Comparison of ENCODE assay signal across 10 cellular contexts in the genomic region with DNA sequence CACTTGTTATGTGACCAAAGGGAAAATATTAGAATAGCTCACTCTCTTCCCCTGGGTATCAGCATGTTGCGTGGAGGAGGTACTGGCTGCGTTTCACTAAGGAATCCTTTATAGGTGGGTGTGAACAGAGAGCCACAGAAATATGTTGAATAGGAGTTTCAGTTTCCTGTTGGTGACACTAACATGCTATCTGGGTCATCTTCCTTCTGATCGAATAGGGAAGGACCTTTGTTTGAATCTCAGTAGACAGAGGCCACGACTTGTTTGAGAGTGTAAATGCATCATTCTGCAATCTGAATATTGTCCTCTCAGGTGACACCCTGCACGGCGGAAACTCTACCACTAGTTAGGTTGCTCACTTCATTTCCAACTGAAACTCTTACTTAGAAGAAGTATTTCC.
DNase-seq lines count a peak whose midpoint lies in the region; ATAC-seq and TF ChIP-seq lines count a peak whose summit lies in the region.
"Had no signal": no experiment of that assay in that cellular context is flagged by ENCODE, and none has a peak within 500 bp of the region (broad histone marks: within the 10 kb centered on the region; RNA-seq: fewer than 3 reads in every experiment).

No MANE protein-coding gene starts in this region.

- H3K27ac Mint-ChIP-seq in activated CD4-positive, alpha-beta memory T cell treated with anti-CD3 and anti-CD28 coated beads for 36 hours: peak overlapping the region; percentile 23

- peaks cover 1% of the 10 kb centered on the region for H3K36me3 Mint-ChIP-seq in activated CD4-positive, alpha-beta memory T cell treated with anti-CD3 and anti-CD28 coated beads for 36 hours

- no peaks in the 10 kb centered on the region for H3K27me3 Mint-ChIP-seq in activated CD4-positive, alpha-beta memory T cell treated with anti-CD3 and anti-CD28 coated beads for 36 hours

- peaks cover 40% of the 10 kb centered on the region for H3K4me1 Mint-ChIP-seq in activated CD4-positive, alpha-beta memory T cell treated with anti-CD3 and anti-CD28 coated beads for 36 hours (ENCODE audit: low read depth)

- POLR2A ChIA-PET in activated CD4-positive, alpha-beta memory T cell treated with anti-CD3 and anti-CD28 coated beads for 36 hours (lab: Charles Lee): no interaction called here

- peak; percentile 17 for DNase-seq in GM13977 (ENCODE audit: low spot score)
- DNase-seq in activated CD4-positive, alpha-beta memory T cell treated with anti-CD3 and anti-CD28 coated beads for 36 hours: peak; percentile 53
- no peak for DNase-seq in dedifferentiated amniotic fluid mesenchymal stem cell (ENCODE audit: extremely low spot score)
- no peak for DNase-seq in glomerular visceral epithelial cell (ENCODE audit: extremely low spot score)
- DNase-seq in NCI-H345 (lab: John Stamatoyannopoulos, UW): no peak
- DNase-seq in NCI-H146 (lab: John Stamatoyannopoulos, UW): no peak
- DNase-seq: GM23248, OCI-M1 had no signal

- CTCF ChIA-PET in activated CD4-positive, alpha-beta memory T cell treated with anti-CD3 and anti-CD28 coated beads for 36 hours (lab: Charles Lee): interaction anchor here (1.0 kb wide), 1 partner anchor 65 kb away, joined by 3 read pairs; no protein-coding TSS in a partner anchor

- no peak overlapping the region for H3K4me3 Mint-ChIP-seq in activated CD4-positive, alpha-beta memory T cell treated with anti-CD3 and anti-CD28 coated beads for 36 hours

- peak; percentile 87 for ATAC-seq in GM19351 (IDR thresholded peaks at IDR 0.05; ENCODE audit: unreplicated experiment)
- peak; percentile 84 for ATAC-seq in HG02885 (IDR thresholded peaks at IDR 0.05; ENCODE audit: poor library complexity, unreplicated experiment)

- intact Hi-C loops in activated CD4-positive, alpha-beta memory T cell treated with anti-CD3 and anti-CD28 coated beads for 36 hours (cut with micrococcal nuclease): loop anchor here (2.0 kb wide), 1 partner anchor 18 kb away; no protein-coding TSS in a partner anchor

- in situ Hi-C loops in GM13977 (cut with MboI; ENCODE audit: low pct_unique_long_range_greater_than_20kb, low sequenced_read_pairs, unreplicated experiment): no loop called here

- no peaks in the 10 kb centered on the region for H3K9me3 Mint-ChIP-seq in activated CD4-positive, alpha-beta memory T cell treated with anti-CD3 and anti-CD28 coated beads for 36 hours

- TF ChIP-seq CTCF in GM13977 (IDR thresholded peaks at IDR 0.05; ENCODE audit: extremely low read depth, insufficient read depth, missing control alignments): no peak

Comparison
In these comparisons a context has a peak if more than half of its experiments do, and no peak if none do; other contexts are left out.
1. DNase-seq: peak in GM13977 (single experiment) and activated CD4-positive, alpha-beta memory T cell treated with anti-CD3 and anti-CD28 coated beads for 36 hours (single experiment); none in dedifferentiated amniotic fluid mesenchymal stem cell (single experiment), glomerular visceral epithelial cell (single experiment), NCI-H345 (single experiment) and NCI-H146 (single experiment).